In the genomic region with DNA sequence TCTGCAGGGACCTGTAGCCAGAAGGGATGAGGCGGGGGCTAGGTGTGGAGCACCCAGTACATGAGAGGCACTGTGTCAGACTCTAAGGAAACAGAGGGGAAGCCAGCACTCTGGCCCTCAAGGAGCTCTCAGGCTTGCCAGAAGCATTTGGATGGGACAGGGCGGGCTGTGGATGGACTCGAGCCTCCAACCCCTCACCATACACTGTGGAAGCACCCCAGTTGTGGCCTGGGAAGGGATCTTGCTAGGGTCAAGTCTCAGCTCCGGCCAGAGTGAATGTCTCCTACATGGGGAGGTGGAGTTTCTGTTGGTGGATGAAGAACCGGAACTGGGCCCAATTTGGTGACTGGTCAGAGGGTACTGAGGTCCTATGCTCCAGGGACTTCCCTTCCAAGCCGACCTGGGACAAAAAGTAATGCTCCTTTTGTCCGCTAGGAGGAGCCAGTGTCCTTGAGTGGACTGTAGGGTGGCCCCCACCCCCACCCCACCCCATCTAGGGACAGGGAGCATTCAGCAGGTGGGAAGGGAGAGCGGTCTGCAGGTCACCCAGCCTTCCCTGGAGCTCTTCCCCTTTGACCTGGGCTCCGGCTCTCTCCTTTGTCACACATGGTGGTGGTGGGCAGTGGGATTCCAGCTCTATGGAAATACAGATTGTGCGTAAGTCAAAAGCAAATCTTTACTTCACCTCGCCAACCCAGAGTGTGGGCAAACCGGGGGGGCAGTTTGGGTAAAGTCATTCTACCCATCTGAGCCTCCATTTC, we compare ENCODE assay signal across 8 cellular contexts. TPM values are rescaled to one million over a fixed set of nuclear protein-coding genes. Genes with fewer than 3 reads are reported as not detected.
DNase-seq lines count a peak whose midpoint lies in the region; ATAC-seq and TF ChIP-seq lines count a peak whose summit lies in the region.

No MANE protein-coding gene starts in this region.

- H3K4me1 ChIP-seq in body of pancreas, result no peaks in the 10 kb centered on the region

- no peaks in the 10 kb centered on the region for H3K36me3 ChIP-seq in body of pancreas (replicated peaks in 1 of 2; ENCODE audit: insufficient read depth in 1 of 2, low read depth in 2 of 2)

- peaks cover 35% of the 10 kb centered on the region for H3K27me3 Mint-ChIP-seq in HFFc6 (ENCODE audit: insufficient read depth)

- peaks cover 11% of the 10 kb centered on the region; the same call in 1 of the 2 replicates for H3K4me1 Mint-ChIP-seq in HFFc6 (ENCODE audit: low read depth)

- no peak overlapping the region for H3K27ac ChIP-seq in body of pancreas

- intact Hi-C loops in body of pancreas (cut with DNase I), result loop anchor here (5.0 kb wide), 1 partner anchor 122 kb away; no protein-coding TSS in a partner anchor

- no peaks in the 10 kb centered on the region for H3K9me3 Mint-ChIP-seq in HFFc6

- no peak overlapping the region for H3K4me3 ChIP-seq in body of pancreas

- no peaks in the 10 kb centered on the region for H3K36me3 Mint-ChIP-seq in HFFc6 (ENCODE audit: low read depth)

- DNase-seq in COLO829 (ENCODE audit: low spot score) (peak; percentile 79), HFFc6 (peak; percentile 41), SKM-1 treated with dmso at 0.1 percent for 144 hours (lab: John Stamatoyannopoulos, UW; ENCODE audit: unreplicated experiment) (peak; percentile 42), body of pancreas (peak; percentile 31 to 58 (median 56)), inferior parietal cortex (ENCODE audit: extremely low spot score) (peak; percentile 72)
- DNase-seq in stimulated activated CD8-positive, alpha-beta memory T cell treated with anti-CD3 and anti-CD28 coated beads, Interleukin-2, amount 100 ng/mL, for 48 hours (ENCODE audit: low read depth in 2 of 2), result peak; percentile 11 to 30

- no peak overlapping the region for H3K4me3 Mint-ChIP-seq in HFFc6

- no peaks in the 10 kb centered on the region for H3K27me3 ChIP-seq in body of pancreas

- ATAC-seq in body of pancreas (peak; percentile 48), GM21423 (IDR thresholded peaks at IDR 0.05; ENCODE audit: unreplicated experiment) (no peak), GM18870 (IDR thresholded peaks at IDR 0.05; ENCODE audit: unreplicated experiment) (no peak)

- H3K27ac Mint-ChIP-seq in HFFc6, result no peak overlapping the region

- no peak for TF ChIP-seq POLR2A in body of pancreas (IDR thresholded peaks at IDR 0.05)

- 45 to 48% methylated on average over 9 to 12 of the region's 12 CpGs for WGBS in body of pancreas, 2 donors

- peak; percentile 96 for TF ChIP-seq CTCF in HFFc6 (IDR thresholded peaks at IDR 0.05)
- TF ChIP-seq CTCF in body of pancreas (IDR thresholded peaks at IDR 0.05), result peak in 6 of 7 experiments; percentile 30 to 54 (median 44)

- H3K9me3 ChIP-seq in body of pancreas, result no peaks in the 10 kb centered on the region

RNA-seq across cellular contexts. Expression of a gene that starts 20.3 kb away (rescaled TPM):
- total RNA-seq in HFFc6 (2021; fragmentation: NEBNext Ultra II Directional; extraction: Animal tissue kit (Norgen Biotek cat#: 25700)), result 100 to 1,000 TPM; 235 to 284 (median 262) TPM
- total RNA-seq in body of pancreas, result 10 to 100 TPM; 37.1 to 38.6 TPM

Comparison
In these comparisons a context has a peak if more than half of its experiments do, and no peak if none do; other contexts are left out.
1. DNase-seq: peak in every context shown above with its lines; median percentile 79 in COLO829; 72 in inferior parietal cortex; 56 in body of pancreas; 42 in SKM-1 treated with dmso at 0.1 percent for 144 hours; 41 in HFFc6; 20 in stimulated activated CD8-positive, alpha-beta memory T cell treated with anti-CD3 and anti-CD28 coated beads, Interleukin-2, amount 100 ng/mL, for 48 hours.
2. RNA of a gene that starts 20.3 kb away (total RNA-seq): 235 to 284 TPM in HFFc6; 37.1 to 38.6 TPM in body of pancreas; every median in the first group is over 4 times any median in the second.